In the genomic region with DNA sequence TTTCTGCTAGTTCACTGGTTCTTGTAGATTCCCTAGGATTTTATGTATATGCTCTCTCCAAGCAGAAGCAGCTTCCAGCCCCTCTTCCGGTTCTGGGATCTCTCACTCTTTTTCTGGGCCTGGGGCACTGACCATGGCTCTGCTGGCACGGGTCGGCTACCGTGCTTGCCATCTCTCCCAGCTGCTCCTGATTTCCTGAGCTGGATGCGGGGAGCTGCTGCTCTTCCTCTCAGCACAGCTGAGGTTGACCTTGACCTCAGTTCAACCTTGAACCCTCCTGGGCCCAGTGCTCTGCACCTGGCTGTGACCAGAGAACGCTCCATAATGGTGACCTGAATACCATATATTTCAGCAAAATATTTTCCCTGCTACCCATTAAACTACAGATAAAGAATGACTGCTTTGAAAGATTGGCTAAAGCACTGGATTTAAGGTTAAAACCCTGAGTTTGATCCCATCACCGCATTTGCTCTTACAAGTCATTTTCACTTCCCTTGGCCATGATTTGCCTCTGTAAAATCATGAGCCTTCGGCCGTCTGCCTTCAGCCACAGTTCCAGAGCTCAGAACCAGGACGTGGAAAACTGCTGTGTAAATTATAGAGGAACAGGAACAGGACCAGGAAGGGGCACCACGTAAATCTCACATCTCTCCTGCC, we compare ENCODE assay signal across 1 cellular context.
TF ChIP-seq lines count a peak whose summit lies in the region.

No MANE protein-coding gene starts in this region.

TF ChIP-seq in GM23338, 12 proteins besides CTCF, POLR2A, EP300 and RAD21:
- TF ChIP-seq, protein P1, sequence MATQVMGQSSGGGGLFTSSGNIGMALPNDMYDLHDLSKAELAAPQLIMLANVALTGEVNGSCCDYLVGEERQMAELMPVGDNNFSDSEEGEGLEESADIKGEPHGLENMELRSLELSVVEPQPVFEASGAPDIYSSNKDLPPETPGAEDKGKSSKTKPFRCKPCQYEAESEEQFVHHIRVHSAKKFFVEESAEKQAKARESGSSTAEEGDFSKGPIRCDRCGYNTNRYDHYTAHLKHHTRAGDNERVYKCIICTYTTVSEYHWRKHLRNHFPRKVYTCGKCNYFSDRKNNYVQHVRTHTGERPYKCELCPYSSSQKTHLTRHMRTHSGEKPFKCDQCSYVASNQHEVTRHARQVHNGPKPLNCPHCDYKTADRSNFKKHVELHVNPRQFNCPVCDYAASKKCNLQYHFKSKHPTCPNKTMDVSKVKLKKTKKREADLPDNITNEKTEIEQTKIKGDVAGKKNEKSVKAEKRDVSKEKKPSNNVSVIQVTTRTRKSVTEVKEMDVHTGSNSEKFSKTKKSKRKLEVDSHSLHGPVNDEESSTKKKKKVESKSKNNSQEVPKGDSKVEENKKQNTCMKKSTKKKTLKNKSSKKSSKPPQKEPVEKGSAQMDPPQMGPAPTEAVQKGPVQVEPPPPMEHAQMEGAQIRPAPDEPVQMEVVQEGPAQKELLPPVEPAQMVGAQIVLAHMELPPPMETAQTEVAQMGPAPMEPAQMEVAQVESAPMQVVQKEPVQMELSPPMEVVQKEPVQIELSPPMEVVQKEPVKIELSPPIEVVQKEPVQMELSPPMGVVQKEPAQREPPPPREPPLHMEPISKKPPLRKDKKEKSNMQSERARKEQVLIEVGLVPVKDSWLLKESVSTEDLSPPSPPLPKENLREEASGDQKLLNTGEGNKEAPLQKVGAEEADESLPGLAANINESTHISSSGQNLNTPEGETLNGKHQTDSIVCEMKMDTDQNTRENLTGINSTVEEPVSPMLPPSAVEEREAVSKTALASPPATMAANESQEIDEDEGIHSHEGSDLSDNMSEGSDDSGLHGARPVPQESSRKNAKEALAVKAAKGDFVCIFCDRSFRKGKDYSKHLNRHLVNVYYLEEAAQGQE (IDR thresholded peaks at IDR 0.05; ENCODE audit: unreplicated experiment): no peak
- TF ChIP-seq CREB1 (CRISPR knock-in tag; IDR thresholded peaks at IDR 0.05; ENCODE audit: low read depth): no peak
- no peak for TF ChIP-seq STAT1 (IDR thresholded peaks at IDR 0.05; ENCODE audit: unreplicated experiment)
- TF ChIP-seq POLR2AphosphoS5 (IDR thresholded peaks at IDR 0.05; ENCODE audit: low read depth): no peak
- no peak for TF ChIP-seq ZNF462 (CRISPR knock-in tag; IDR thresholded peaks at IDR 0.05)
- TF ChIP-seq ETS1 (IDR thresholded peaks at IDR 0.05): no peak
- no peak for TF ChIP-seq EZH2 (IDR thresholded peaks at IDR 0.05; ENCODE audit: low read depth, unreplicated experiment)
- TF ChIP-seq EZH2phosphoT487 (IDR thresholded peaks at IDR 0.05; ENCODE audit: unreplicated experiment): no peak
- no peak for TF ChIP-seq ZNF331 (CRISPR knock-in tag; IDR thresholded peaks at IDR 0.05; ENCODE audit: low read depth)
TF ChIP-seq in GM23338: peak in this region for 0.
